Comparison of ENCODE assay signal across 9 cellular contexts in the genomic region with DNA sequence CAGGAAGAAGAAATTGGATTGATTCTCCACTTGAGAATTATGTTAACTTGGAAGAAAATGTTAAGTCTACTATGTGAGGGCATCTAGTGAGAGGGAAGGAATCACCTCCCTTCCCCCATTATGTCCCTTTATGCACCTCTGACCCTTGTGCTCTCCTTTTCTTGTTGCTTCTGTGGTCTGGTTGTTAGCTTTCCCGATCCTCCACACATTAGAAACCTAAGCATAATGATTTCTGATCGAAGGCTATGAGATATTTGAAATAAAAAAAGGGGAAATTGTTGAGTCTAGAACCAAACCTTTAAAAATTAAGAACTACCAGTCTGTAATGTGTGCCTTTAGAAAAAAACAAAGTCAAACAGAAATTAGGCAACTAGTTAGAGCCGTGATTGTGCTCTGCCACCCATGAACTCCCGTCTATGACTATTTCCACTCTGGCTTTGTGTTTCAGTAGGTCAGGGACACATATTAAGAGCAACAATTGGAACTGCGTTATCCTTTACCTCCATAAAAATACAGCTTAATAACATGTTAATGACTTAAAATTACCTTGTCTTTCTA. TPM values are rescaled to one million over a fixed set of nuclear protein-coding genes. Genes with fewer than 3 reads are reported as not detected.
DNase-seq lines count a peak whose midpoint lies in the region; ATAC-seq, FAIRE-seq and TF ChIP-seq lines count a peak whose summit lies in the region.
"Had no signal": no experiment of that assay in that cellular context is flagged by ENCODE, and none has a peak within 500 bp of the region (broad histone marks: within the 10 kb centered on the region; RNA-seq: fewer than 3 reads in every experiment).

No MANE protein-coding gene starts in this region.

- H3K4me3 Mint-ChIP-seq in astrocyte (ENCODE audit: unreplicated experiment): peak overlapping the region; percentile 99
- H3K4me3 Mint-ChIP-seq: naive thymus-derived CD8-positive, alpha-beta T cell had no signal

- 3% methylated on average over 5 of the region's 5 CpGs for WGBS in smooth muscle cell (ENCODE audit: low lambda C conversion rate)

- H3K9ac ChIP-seq in HUES48 (ENCODE audit: low read depth, low read length): peak overlapping the region; percentile 75
- peak overlapping the region; percentile 93 for H3K9ac ChIP-seq in astrocyte (ENCODE audit: low read length)
- H3K9ac ChIP-seq in iPS-20b (ENCODE audit: low read depth, low read length): peak overlapping the region; percentile 86; the same call in 1 of the 2 replicates
- peak overlapping the region; percentile 28 for H3K9ac ChIP-seq in smooth muscle cell (ENCODE audit: low read depth)

- no peak for DNase-seq in astrocyte (ENCODE audit: low read depth)
- DNase-seq in smooth muscle cell (lab: John Stamatoyannopoulos, UW; ENCODE audit: unreplicated experiment): no peak
- DNase-seq in T-helper 2 cell: no peak
- no peak for DNase-seq in activated CD4-positive, CD25-positive, alpha-beta regulatory T cell (lab: John Stamatoyannopoulos, UW)
- DNase-seq: activated CD8-positive, alpha-beta memory T cell treated with anti-CD3 and anti-CD28 coated beads for 24 hours; naive thymus-derived CD8-positive, alpha-beta T cell had no signal

- no peaks in the 10 kb centered on the region for H3K36me3 ChIP-seq in HUES48 (ENCODE audit: control insufficient read depth, insufficient read depth, low read length)
- H3K36me3 ChIP-seq in astrocyte (ENCODE audit: insufficient read depth, low read length): no peaks in the 10 kb centered on the region
- H3K36me3 ChIP-seq in iPS-20b (ENCODE audit: insufficient read depth, low read depth, low read length): no peaks in the 10 kb centered on the region
- no peaks in the 10 kb centered on the region for H3K36me3 ChIP-seq in smooth muscle cell (ENCODE audit: low read depth)

- H3K27me3 ChIP-seq in HUES48 (ENCODE audit: control insufficient read depth, insufficient read depth, low read length) (peaks cover 12% of the 10 kb centered on the region; the same call in 1 of the 2 replicates), astrocyte (ENCODE audit: insufficient read depth, low read length) (no peaks in the 10 kb centered on the region), iPS-20b (ENCODE audit: insufficient read depth, low read length) (peaks cover 28% of the 10 kb centered on the region; the same call in 1 of the 2 replicates), smooth muscle cell (ENCODE audit: low read depth) (no peaks in the 10 kb centered on the region)

- H3K4me1 Mint-ChIP-seq in astrocyte (ENCODE audit: low read depth, unreplicated experiment): peaks cover 35% of the 10 kb centered on the region

- H3K4me2 ChIP-seq in astrocyte (ENCODE audit: low read length): peak overlapping the region; percentile 92
- peak overlapping the region; percentile 87 for H3K4me2 ChIP-seq in smooth muscle cell

- TF ChIP-seq CTCF in astrocyte (IDR thresholded peaks at IDR 0.05; ENCODE audit: insufficient read depth, low read depth, low read length) (no peak), smooth muscle cell (IDR thresholded peaks at IDR 0.05; ENCODE audit: borderline replicate concordance, insufficient read depth, poor library complexity, severe bottlenecking) (no peak)

- peak overlapping the region; percentile 97 for H3K27ac Mint-ChIP-seq in astrocyte (ENCODE audit: unreplicated experiment)
- H3K27ac Mint-ChIP-seq: naive thymus-derived CD8-positive, alpha-beta T cell had no signal

- no peak for ATAC-seq in HG03442 (IDR thresholded peaks at IDR 0.05; ENCODE audit: unreplicated experiment)
- ATAC-seq: naive thymus-derived CD8-positive, alpha-beta T cell had no signal

- H3K36me3 Mint-ChIP-seq in astrocyte (ENCODE audit: low read depth, unreplicated experiment): no peaks in the 10 kb centered on the region

- peak overlapping the region; percentile 89 for H3K27ac ChIP-seq in HUES48 (ENCODE audit: low read depth, low read length)
- peak overlapping the region; percentile 82 for H3K27ac ChIP-seq in astrocyte (ENCODE audit: low read depth, low read length)
- H3K27ac ChIP-seq in iPS-20b (ENCODE audit: low read length): no peak overlapping the region
- H3K27ac ChIP-seq in smooth muscle cell (ENCODE audit: low read depth): peak overlapping the region; percentile 63

- H3K4me3 ChIP-seq in HUES48 (ENCODE audit: low read depth, low read length) (peak overlapping the region; percentile 96), astrocyte (ENCODE audit: insufficient read depth, low read depth, low read length) (peak overlapping the region; percentile 80), iPS-20b (ENCODE audit: low read length) (peak overlapping the region; percentile 79), smooth muscle cell (peak overlapping the region; percentile 75)

- peak; percentile 23 for FAIRE-seq in astrocyte (lab: Jason Lieb, UNC)

- H3K4me1 ChIP-seq in HUES48 (ENCODE audit: control insufficient read depth, insufficient read depth, low read length): peaks cover 57% of the 10 kb centered on the region
- peaks cover 36% of the 10 kb centered on the region for H3K4me1 ChIP-seq in astrocyte (ENCODE audit: insufficient read depth, low read length)
- peaks cover 42% of the 10 kb centered on the region for H3K4me1 ChIP-seq in iPS-20b (ENCODE audit: insufficient read depth, low read length)
- H3K4me1 ChIP-seq in smooth muscle cell (ENCODE audit: low read depth): peaks cover 36% of the 10 kb centered on the region

- H3K9me3 Mint-ChIP-seq in astrocyte (ENCODE audit: unreplicated experiment): no peaks in the 10 kb centered on the region

- H2AFZ ChIP-seq in astrocyte (ENCODE audit: low read depth, low read length): peak overlapping the region; percentile 64
- peak overlapping the region; percentile 93 for H2AFZ ChIP-seq in smooth muscle cell (ENCODE audit: low read depth)

- no peaks in the 10 kb centered on the region for H4K20me1 ChIP-seq in astrocyte (ENCODE audit: insufficient read depth, low read length)
- no peaks in the 10 kb centered on the region for H4K20me1 ChIP-seq in smooth muscle cell (ENCODE audit: low read depth)

- H3K9me3 ChIP-seq in HUES48 (ENCODE audit: control insufficient read depth, insufficient read depth, low read length) (no peaks in the 10 kb centered on the region), astrocyte (ENCODE audit: insufficient read depth, low read depth, low read length) (no peaks in the 10 kb centered on the region), iPS-20b (ENCODE audit: insufficient read depth, low read depth, low read length) (no peaks in the 10 kb centered on the region), smooth muscle cell (replicated peaks; ENCODE audit: low read depth) (no peaks in the 10 kb centered on the region)

- no peaks in the 10 kb centered on the region for H3F3A ChIP-seq in smooth muscle cell (ENCODE audit: low read depth)

- H3K79me2 ChIP-seq in astrocyte (ENCODE audit: insufficient read depth, low read length) (peaks cover 37% of the 10 kb centered on the region), smooth muscle cell (ENCODE audit: low read depth) (peaks cover 26% of the 10 kb centered on the region)

- no peaks in the 10 kb centered on the region for H3K27me3 Mint-ChIP-seq in astrocyte (ENCODE audit: low read depth, unreplicated experiment)

RNA-seq across cellular contexts. Expression of a gene that starts 0.5 kb away (rescaled TPM):
- total RNA-seq in astrocyte (63.0 and 81.8 TPM in 2 replicates), smooth muscle cell (68.5 and 85.4 TPM in 2 replicates)
- 18.2 and 19.7 TPM in 2 replicates for polyA plus RNA-seq in smooth muscle cell
- total RNA-seq: naive thymus-derived CD8-positive, alpha-beta T cell had no signal
- polyA plus RNA-seq: naive thymus-derived CD8-positive, alpha-beta T cell had no signal

Comparison
In these comparisons a context has a peak if more than half of its experiments do, and no peak if none do; other contexts are left out.
1. H3K9ac ChIP-seq: peak in every context shown above with its lines; median percentile 93 in astrocyte; 86 in iPS-20b; 75 in HUES48; 28 in smooth muscle cell.